30 cellular contexts compared by ENCODE assay signal in the genomic region with DNA sequence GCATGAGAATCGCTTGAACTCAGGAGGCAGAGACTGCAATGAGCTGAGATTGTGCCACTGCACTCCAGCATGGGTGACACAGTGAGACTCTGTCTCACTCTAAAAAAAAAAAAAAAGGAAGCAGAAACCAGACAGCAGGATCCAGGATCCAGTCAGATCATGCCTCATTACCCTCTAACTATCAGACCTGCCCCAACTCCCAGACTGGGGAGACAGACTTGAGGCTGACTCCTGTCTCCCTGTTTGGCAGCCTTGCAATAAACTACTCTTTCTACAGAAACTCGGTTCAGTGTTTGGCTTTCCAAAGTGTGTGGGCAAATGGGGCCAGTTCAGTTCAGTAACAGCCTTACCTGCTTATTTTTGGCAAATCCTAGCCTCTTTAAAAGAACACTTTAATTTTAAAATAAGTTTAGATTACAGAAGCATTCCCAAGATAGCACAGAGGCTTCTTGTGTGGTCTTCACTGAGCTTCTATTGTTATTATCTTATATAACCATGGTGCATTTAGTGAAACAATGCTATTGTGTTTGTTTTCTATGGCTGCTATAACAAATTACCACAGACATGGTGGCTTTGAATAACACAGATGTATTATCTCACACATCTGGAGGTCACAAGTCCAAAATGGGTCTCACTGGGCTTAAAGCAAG. TPM values are rescaled to one million over a fixed set of nuclear protein-coding genes. Genes with fewer than 3 reads are reported as not detected.
A peak's percentile ranks its signal among the peaks of the same experiment; 100 is the strongest.
DNase-seq lines count a peak whose midpoint lies in the region; ATAC-seq lines count a peak whose summit lies in the region.
"Had no signal": no experiment of that assay in that cellular context is flagged by ENCODE, and none has a peak within 500 bp of the region (broad histone marks: within the 10 kb centered on the region; RNA-seq: fewer than 3 reads in every experiment).

No MANE protein-coding gene starts in this region.

- peak overlapping the region; percentile 25 for H3K27ac Mint-ChIP-seq in stimulated activated naive B cell treated with anti-CD40 and anti-IgM and Interleukin-4, amounts not matched to agents 10 μg/mL and 1 μg/mL and 100 μg/mL, for 72 hours
- H3K27ac Mint-ChIP-seq: activated naive CD8-positive, alpha-beta T cell treated with anti-CD3 and anti-CD28 coated beads, Interleukin-2, amount 50 U/mL, for 24 hours; progenitor cell of endocrine pancreas; T-helper 1 cell treated with Interleukin-12 subunit alpha and Interleukin-12 subunit beta and Interleukin-4 antibody, amounts not matched to agents 30 μg/mL and 1 μg/mL, for 36 hours had no signal

- H3K9me3 Mint-ChIP-seq in stimulated activated naive B cell treated with anti-CD40 and anti-IgM and Interleukin-4, amounts not matched to agents 10 μg/mL and 1 μg/mL and 100 μg/mL, for 72 hours: no peaks in the 10 kb centered on the region
- H3K9me3 Mint-ChIP-seq: activated naive CD8-positive, alpha-beta T cell treated with anti-CD3 and anti-CD28 coated beads, Interleukin-2, amount 50 U/mL, for 24 hours; activated T-cell treated with anti-CD3 and anti-CD28 coated beads, Interleukin-2, amount 50 U/mL, for 4 hours; central memory CD8-positive, alpha-beta T cell; T-helper 1 cell treated with Interleukin-12 subunit alpha and Interleukin-12 subunit beta and Interleukin-4 antibody, amounts not matched to agents 30 μg/mL and 1 μg/mL, for 36 hours had no signal

- no peaks in the 10 kb centered on the region for H3K36me3 Mint-ChIP-seq in stimulated activated naive B cell treated with anti-CD40 and anti-IgM and Interleukin-4, amounts not matched to agents 10 μg/mL and 1 μg/mL and 100 μg/mL, for 72 hours

- H3K4me1 Mint-ChIP-seq in stimulated activated naive B cell treated with anti-CD40 and anti-IgM and Interleukin-4, amounts not matched to agents 10 μg/mL and 1 μg/mL and 100 μg/mL, for 72 hours: peaks cover 13 to 14% of the 10 kb centered on the region in 2 donors

- ATAC-seq in stimulated activated naive B cell treated with anti-CD40 and anti-IgM and Interleukin-4, amounts not matched to agents 10 μg/mL and 1 μg/mL and 100 μg/mL, for 72 hours (replicated peaks): no peak
- ATAC-seq in HG03280 (IDR thresholded peaks at IDR 0.05; ENCODE audit: unreplicated experiment) (no peak), HG03565 (IDR thresholded peaks at IDR 0.05; ENCODE audit: unreplicated experiment) (no peak)
- ATAC-seq: activated naive CD8-positive, alpha-beta T cell treated with anti-CD3 and anti-CD28 coated beads, Interleukin-2, amount 50 U/mL, for 24 hours; activated T-cell treated with anti-CD3 and anti-CD28 coated beads, Interleukin-2, amount 50 U/mL, for 4 hours; esophagus mucosa; left cardiac atrium; PC-3; Right ventricle myocardium inferior; SK-N-SH treated with all-trans-retinoic acid at 6 μM for 48 hours; upper lobe of right lung had no signal

- H3K27me3 Mint-ChIP-seq in stimulated activated naive B cell treated with anti-CD40 and anti-IgM and Interleukin-4, amounts not matched to agents 10 μg/mL and 1 μg/mL and 100 μg/mL, for 72 hours: peaks cover 0 to 6% of the 10 kb centered on the region in 2 donors
- H3K27me3 Mint-ChIP-seq: activated naive CD8-positive, alpha-beta T cell treated with anti-CD3 and anti-CD28 coated beads, Interleukin-2, amount 50 U/mL, for 24 hours had no signal

- peak; percentile 64 for DNase-seq in M059J (ENCODE audit: low read depth)
- DNase-seq in astrocyte of the hippocampus (ENCODE audit: low read depth, low spot score): peak; percentile 45
- no peak for DNase-seq in stimulated activated naive B cell treated with anti-CD40 and anti-IgM and Interleukin-4, amounts not matched to agents 10 μg/mL and 1 μg/mL and 100 μg/mL, for 72 hours
- DNase-seq in DMS 273 (lab: John Stamatoyannopoulos, UW; ENCODE audit: unreplicated experiment): no peak
- DNase-seq in NCI-H2029 treated with DMSO at 0.1 percent for 48 hours (lab: John Stamatoyannopoulos, UW): no peak
- DNase-seq: activated CD4-positive, alpha-beta T cell treated with anti-CD3 and anti-CD28 coated beads, Interleukin-2, amount 50 U/mL, for 1 hour; activated CD4-positive, CD25-positive, alpha-beta regulatory T cell; activated naive CD8-positive, alpha-beta T cell treated with anti-CD3 and anti-CD28 coated beads, Interleukin-2, amount 50 U/mL, for 24 hours; activated T-cell treated with anti-CD3 and anti-CD28 coated beads, Interleukin-2, amount 50 U/mL, for 4 hours; dermis blood vessel endothelial cell; foreskin fibroblast; left cardiac atrium; mesenchymal stem cell; NCI-H1048; NCI-H1694; NCI-H510A treated with DMSO at 0.1 percent for 48 hours; PC-3; stimulated activated CD4-positive, alpha-beta T cell treated with anti-CD3 and anti-CD28 coated beads, Interleukin-4, amount 100 ng/mL, for 24 hours; upper lobe of right lung had no signal

- peak overlapping the region; percentile 88 for H3K27ac ChIP-seq in layer of hippocampus (ENCODE audit: low read depth, low read length)
- H3K27ac ChIP-seq: BLaER1 treated with 17β-estradiol and CSF1 and Interleukin-3, amounts not matched to agents 10 nM and 100 nM; neutrophil; upper lobe of right lung had no signal

- H3K4me3 Mint-ChIP-seq in stimulated activated naive B cell treated with anti-CD40 and anti-IgM and Interleukin-4, amounts not matched to agents 10 μg/mL and 1 μg/mL and 100 μg/mL, for 72 hours: no peak overlapping the region
- H3K4me3 Mint-ChIP-seq: activated naive CD8-positive, alpha-beta T cell treated with anti-CD3 and anti-CD28 coated beads, Interleukin-2, amount 50 U/mL, for 24 hours; activated T-cell treated with anti-CD3 and anti-CD28 coated beads, Interleukin-2, amount 50 U/mL, for 4 hours; central memory CD8-positive, alpha-beta T cell; T-helper 1 cell treated with Interleukin-12 subunit alpha and Interleukin-12 subunit beta and Interleukin-4 antibody, amounts not matched to agents 30 μg/mL and 1 μg/mL, for 36 hours had no signal

- no peaks in the 10 kb centered on the region for H3K27me3 ChIP-seq in layer of hippocampus (ENCODE audit: control insufficient read depth, insufficient read depth, low read length)
- H3K27me3 ChIP-seq: BLaER1 treated with 17β-estradiol and CSF1 and Interleukin-3, amounts not matched to agents 10 nM and 100 nM; neutrophil; upper lobe of right lung had no signal

RNA-seq across cellular contexts. Expression of gene RASL11A, which starts 18.5 kb away (rescaled TPM):
- 138 and 150 TPM in 2 replicates for total RNA-seq in M059J (2014; rRNA removed; shearing (Covaris generic))

RNA-seq across cellular contexts. Expression of gene RPL21, which starts 37.8 kb away (rescaled TPM):
- total RNA-seq in M059J (2014; rRNA removed; shearing (Covaris generic)): 521 and 537 TPM in 2 replicates

Comparison
In these comparisons a context has a peak if more than half of its experiments do, and no peak if none do; other contexts are left out.
1. DNase-seq: peak in M059J (single experiment) and astrocyte of the hippocampus (single experiment); none in stimulated activated naive B cell treated with anti-CD40 and anti-IgM and Interleukin-4, amounts not matched to agents 10 μg/mL and 1 μg/mL and 100 μg/mL, for 72 hours (single experiment), DMS 273 (single experiment) and NCI-H2029 treated with DMSO at 0.1 percent for 48 hours (single experiment).